Comparison of ENCODE assay signal across 17 cellular contexts in genomic region chr12:27201169-27201568, GRCh38.
"Had no signal": no experiment of that assay in that cellular context is flagged by ENCODE, and none has a peak within 500 bp of the region (broad histone marks: within the 10 kb centered on the region; RNA-seq: fewer than 3 reads in every experiment).

No MANE protein-coding gene starts in this region.

- H3K9me3 Mint-ChIP-seq: activated CD4-positive, alpha-beta memory T cell treated with anti-CD3 and anti-CD28 coated beads, Interleukin-2, amount 10 ng/mL, durations not matched to agents 7 days and 5 days; activated naive CD4-positive, alpha-beta T cell treated with anti-CD3 and anti-CD28 coated beads, Interleukin-2, amount 50 U/mL, for 24 hours; endodermal cell; naive thymus-derived CD8-positive, alpha-beta T cell; stimulated activated memory B cell treated with anti-CD40 and anti-IgM and Interleukin-4, amounts not matched to agents 10 μg/mL and 1 μg/mL and 100 μg/mL, for 72 hours; WTC11 had no signal

- H3K4me3 Mint-ChIP-seq: activated CD4-positive, alpha-beta memory T cell treated with anti-CD3 and anti-CD28 coated beads, Interleukin-2, amount 10 ng/mL, durations not matched to agents 7 days and 5 days; activated CD8-positive, alpha-beta memory T cell treated with anti-CD3 and anti-CD28 coated beads, Interleukin-2, amount 10 ng/mL, durations not matched to agents 7 days and 5 days; activated naive CD4-positive, alpha-beta T cell treated with anti-CD3 and anti-CD28 coated beads, Interleukin-2, amount 50 U/mL, for 24 hours; endodermal cell; naive thymus-derived CD8-positive, alpha-beta T cell; stimulated activated memory B cell treated with anti-CD40 and anti-IgM and Interleukin-4, amounts not matched to agents 10 μg/mL and 1 μg/mL and 100 μg/mL, for 72 hours; WTC11 had no signal

- H3K4me1 Mint-ChIP-seq: activated naive CD4-positive, alpha-beta T cell treated with anti-CD3 and anti-CD28 coated beads, Interleukin-2, amount 50 U/mL, for 24 hours; endodermal cell; naive thymus-derived CD8-positive, alpha-beta T cell had no signal

- DNase-seq: activated CD4-positive, alpha-beta memory T cell treated with anti-CD3 and anti-CD28 coated beads, Interleukin-2, amount 10 ng/mL, durations not matched to agents 7 days and 5 days; activated CD4-positive, alpha-beta T cell treated with anti-CD3 and anti-CD28 coated beads for 48 hours; activated CD8-positive, alpha-beta memory T cell treated with anti-CD3 and anti-CD28 coated beads, Interleukin-2, amount 10 ng/mL, durations not matched to agents 7 days and 5 days; activated effector memory CD4-positive, alpha-beta T cell treated with anti-CD3 and anti-CD28 coated beads, Interleukin-2, amount 50 U/mL, for 16 hours; activated T-cell treated with anti-CD3 and anti-CD28 coated beads, Interleukin-2, amount 50 U/mL, for 1 hour; endodermal cell; left cardiac atrium; lower lobe of right lung; naive thymus-derived CD8-positive, alpha-beta T cell; psoas muscle; spleen; stimulated activated CD4-positive, alpha-beta T cell treated with anti-CD3 and anti-CD28 coated beads, Interleukin-4, amount 100 ng/mL, for 4 hours; thyroid gland had no signal

- H3K27me3 Mint-ChIP-seq: activated CD4-positive, alpha-beta memory T cell treated with anti-CD3 and anti-CD28 coated beads, Interleukin-2, amount 10 ng/mL, durations not matched to agents 7 days and 5 days; activated CD8-positive, alpha-beta memory T cell treated with anti-CD3 and anti-CD28 coated beads, Interleukin-2, amount 10 ng/mL, durations not matched to agents 7 days and 5 days; activated naive CD4-positive, alpha-beta T cell treated with anti-CD3 and anti-CD28 coated beads, Interleukin-2, amount 50 U/mL, for 24 hours; naive thymus-derived CD8-positive, alpha-beta T cell; stimulated activated memory B cell treated with anti-CD40 and anti-IgM and Interleukin-4, amounts not matched to agents 10 μg/mL and 1 μg/mL and 100 μg/mL, for 72 hours had no signal

- H3K27ac Mint-ChIP-seq: activated CD4-positive, alpha-beta memory T cell treated with anti-CD3 and anti-CD28 coated beads, Interleukin-2, amount 10 ng/mL, durations not matched to agents 7 days and 5 days; activated CD8-positive, alpha-beta memory T cell treated with anti-CD3 and anti-CD28 coated beads, Interleukin-2, amount 10 ng/mL, durations not matched to agents 7 days and 5 days; activated naive CD4-positive, alpha-beta T cell treated with anti-CD3 and anti-CD28 coated beads, Interleukin-2, amount 50 U/mL, for 24 hours; endodermal cell; naive thymus-derived CD8-positive, alpha-beta T cell; stimulated activated memory B cell treated with anti-CD40 and anti-IgM and Interleukin-4, amounts not matched to agents 10 μg/mL and 1 μg/mL and 100 μg/mL, for 72 hours; WTC11 had no signal

- H3K36me3 Mint-ChIP-seq: activated CD8-positive, alpha-beta memory T cell treated with anti-CD3 and anti-CD28 coated beads, Interleukin-2, amount 10 ng/mL, durations not matched to agents 7 days and 5 days; WTC11 had no signal

- ATAC-seq: activated CD8-positive, alpha-beta memory T cell treated with anti-CD3 and anti-CD28 coated beads, Interleukin-2, amount 10 ng/mL, durations not matched to agents 7 days and 5 days; lower lobe of right lung; naive thymus-derived CD8-positive, alpha-beta T cell; psoas muscle; sciatic nerve; stimulated activated memory B cell treated with anti-CD40 and anti-IgM and Interleukin-4, amounts not matched to agents 10 μg/mL and 1 μg/mL and 100 μg/mL, for 72 hours; WTC11 had no signal
